ENCODE assay signal across 13 cellular contexts in the genomic region with DNA sequence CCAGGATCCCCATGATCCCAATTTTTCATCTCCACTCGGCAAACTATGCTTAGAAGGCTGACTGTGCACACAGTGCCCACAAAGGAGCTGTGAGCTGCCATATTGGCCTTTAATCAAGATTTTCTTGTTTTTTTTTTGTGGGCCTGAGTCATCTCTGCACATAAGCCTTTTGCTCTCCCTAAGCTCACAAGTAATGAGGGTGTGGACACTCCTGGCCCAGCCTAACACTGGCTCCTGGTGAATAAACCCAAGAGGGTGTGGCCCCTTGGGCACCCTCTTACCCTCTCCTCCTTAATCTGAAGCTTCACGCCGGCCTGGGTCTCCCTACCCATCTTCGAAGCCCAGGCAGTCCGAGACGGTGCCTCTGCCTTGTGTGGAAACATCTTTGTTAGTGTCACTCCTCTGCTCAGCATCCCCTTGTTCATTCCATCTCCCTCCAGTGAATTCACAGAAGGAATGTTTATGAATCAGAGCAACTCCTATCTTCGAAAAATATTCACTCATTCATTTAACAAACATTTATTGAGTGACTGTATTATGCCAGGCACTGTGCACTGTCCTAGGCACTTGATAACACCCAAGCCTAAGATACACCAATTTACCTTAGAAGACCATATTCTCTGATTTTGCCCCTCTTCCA. TPM values are rescaled to one million over a fixed set of nuclear protein-coding genes. Genes with fewer than 3 reads are reported as not detected.
DNase-seq lines count a peak whose midpoint lies in the region; ATAC-seq, FAIRE-seq and TF ChIP-seq lines count a peak whose summit lies in the region.
"Had no signal": no experiment of that assay in that cellular context is flagged by ENCODE, and none has a peak within 500 bp of the region (broad histone marks: within the 10 kb centered on the region; RNA-seq: fewer than 3 reads in every experiment).

No MANE protein-coding gene starts in this region.

- H3K4me3 ChIP-seq in bronchial epithelial cell (ENCODE audit: low read depth, low read length) (no peak overlapping the region), mucosa of descending colon (no peak overlapping the region)
- H3K4me3 ChIP-seq: heart right ventricle, SJSA1 had no signal

- peaks cover 34% of the 10 kb centered on the region for H3K4me1 Mint-ChIP-seq in HFFc6 (ENCODE audit: low read depth)

- H3K36me3 ChIP-seq in bronchial epithelial cell (ENCODE audit: control insufficient read depth, insufficient read depth, low read length) (peaks cover 9% of the 10 kb centered on the region), mucosa of descending colon (ENCODE audit: low read depth) (no peaks in the 10 kb centered on the region)

- H3K4me3 Mint-ChIP-seq in HFFc6: peak overlapping the region; percentile 28
- H3K4me3 Mint-ChIP-seq: CD8-positive, alpha-beta memory T cell had no signal

- DNase-seq in AG20443 (ENCODE audit: low spot score): peak; percentile 73
- DNase-seq in HFFc6: peak; percentile 52
- peak; percentile 91 for DNase-seq in bronchial epithelial cell (ENCODE audit: low read depth)
- no peak for DNase-seq in mucosa of descending colon
- no peak for DNase-seq in D721Med (ENCODE audit: insufficient read length, low spot score)
- no peak for DNase-seq in midbrain (lab: John Stamatoyannopoulos, UW)
- no peak for DNase-seq in T-helper 1 cell
- DNase-seq in middle frontal gyrus (ENCODE audit: extremely low spot score, low spot score): no peak
- DNase-seq: CD8-positive, alpha-beta memory T cell; heart right ventricle; MM.1S; NCI-H446 treated with DMSO at 0.1 percent for 48 hours had no signal

- TF ChIP-seq CTCF in HFFc6 (IDR thresholded peaks at IDR 0.05): no peak
- no peak for TF ChIP-seq CTCF in bronchial epithelial cell (IDR thresholded peaks at IDR 0.05; ENCODE audit: insufficient read depth, low read length, severe bottlenecking)
- no peak for TF ChIP-seq CTCF in mucosa of descending colon (IDR thresholded peaks at IDR 0.05)
- no peak for TF ChIP-seq CTCF in D721Med (IDR thresholded peaks at IDR 0.05; ENCODE audit: insufficient read depth, missing control alignments)

- intact Hi-C loops in mucosa of descending colon (cut with DNase I, micrococcal nuclease): no loop called here

- FAIRE-seq in bronchial epithelial cell (lab: Jason Lieb, UNC) (peak; percentile 79), D721Med (lab: Jason Lieb, UNC) (no peak)

- no peaks in the 10 kb centered on the region for H3K27me3 ChIP-seq in bronchial epithelial cell (ENCODE audit: control insufficient read depth, insufficient read depth, low read length)
- H3K27me3 ChIP-seq: heart right ventricle, SJSA1 had no signal

- H3K27ac Mint-ChIP-seq in HFFc6: peak overlapping the region; percentile 87

- no peaks in the 10 kb centered on the region for H3K9me3 ChIP-seq in mucosa of descending colon
- H3K9me3 ChIP-seq: heart right ventricle, SJSA1 had no signal

- H3K27me3 Mint-ChIP-seq in HFFc6 (ENCODE audit: insufficient read depth): no peaks in the 10 kb centered on the region; the same call in none of the 2 replicates

- peaks cover 40% of the 10 kb centered on the region for H3K36me3 Mint-ChIP-seq in HFFc6 (ENCODE audit: low read depth)

- ATAC-seq in mucosa of descending colon: peak; percentile 87

- no peaks in the 10 kb centered on the region for H3K4me1 ChIP-seq in mucosa of descending colon (ENCODE audit: low read depth)
- H3K4me1 ChIP-seq: SJSA1 had no signal

- H3K9me3 Mint-ChIP-seq in HFFc6: no peaks in the 10 kb centered on the region
- H3K9me3 Mint-ChIP-seq: CD8-positive, alpha-beta memory T cell had no signal

RNA-seq across cellular contexts. Expression of a gene that starts 22.2 kb away (rescaled TPM):
- 10 to 100 TPM; 40.9 to 49.3 (median 43.8) TPM for total RNA-seq in HFFc6 (2021; fragmentation: NEBNext Ultra II Directional; extraction: Animal tissue kit (Norgen Biotek cat#: 25700))
- total RNA-seq in bronchial epithelial cell (71.6 and 74.5 TPM in 2 replicates), mucosa of descending colon (10 to 100 TPM; 22.2 to 31.7 (median 31.5) TPM)

RNA-seq across cellular contexts. Expression of a gene that starts 45.1 kb away (rescaled TPM):
- total RNA-seq in HFFc6 (2021; fragmentation: NEBNext Ultra II Directional; extraction: Animal tissue kit (Norgen Biotek cat#: 25700)): under 1 TPM in 4 of 6 experiments, not detected in 2; 0.17 to 0.31 (median 0.24) TPM
- total RNA-seq in bronchial epithelial cell (1.9 and 2.4 TPM in 2 replicates), mucosa of descending colon (1 to 10 TPM in 1 of 3 donors, under 1 TPM in 2; 0.81 to 3.1 (median 0.99) TPM)
- total RNA-seq: SJSA1 had no signal

Comparison
In these comparisons a context has a peak if more than half of its experiments do, and no peak if none do; other contexts are left out.
1. DNase-seq: peak in AG20443 (single experiment), HFFc6 (single experiment) and bronchial epithelial cell (single experiment); none in mucosa of descending colon (0 of 3), D721Med (single experiment), midbrain (single experiment), T-helper 1 cell (0 of 5) and middle frontal gyrus (single experiment).